Comparison of ENCODE assay signal across 10 cellular contexts in the genomic region with DNA sequence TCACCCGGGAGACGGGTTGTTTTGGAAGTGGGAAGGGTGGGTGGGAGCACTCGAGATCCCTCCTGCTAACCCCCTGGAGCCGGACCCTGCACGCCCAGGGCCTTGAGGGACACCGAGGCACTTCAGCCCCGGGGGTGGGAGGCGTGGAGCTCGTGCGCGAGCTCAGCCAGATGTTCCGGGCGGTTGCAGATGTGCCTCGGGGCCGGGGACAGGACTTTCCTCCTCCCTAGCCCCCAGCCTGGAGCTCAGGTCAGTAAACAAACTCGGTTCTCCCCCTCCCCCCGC. TPM values are rescaled to one million over a fixed set of nuclear protein-coding genes. Genes with fewer than 3 reads are reported as not detected.
DNase-seq lines count a peak whose midpoint lies in the region; ATAC-seq lines count a peak whose summit lies in the region.
"Had no signal": no experiment of that assay in that cellular context is flagged by ENCODE, and none has a peak within 500 bp of the region (broad histone marks: within the 10 kb centered on the region; RNA-seq: fewer than 3 reads in every experiment).

No MANE protein-coding gene starts in this region.

- no peaks in the 10 kb centered on the region for H3K9me3 Mint-ChIP-seq in activated T-cell treated with anti-CD3 and anti-CD28 coated beads, Interleukin-2, amount 50 U/mL, for 72 hours
- no peaks in the 10 kb centered on the region for H3K9me3 Mint-ChIP-seq in immature natural killer cell
- H3K9me3 Mint-ChIP-seq in stimulated activated naive B cell treated with anti-CD40 and anti-IgM and Interleukin-4, amounts not matched to agents 10 μg/mL and 1 μg/mL and 100 μg/mL, for 72 hours, result no peaks in the 10 kb centered on the region

- H3K27ac Mint-ChIP-seq in activated T-cell treated with anti-CD3 and anti-CD28 coated beads, Interleukin-2, amount 50 U/mL, for 72 hours, result no peak overlapping the region
- no peak overlapping the region for H3K27ac Mint-ChIP-seq in immature natural killer cell
- H3K27ac Mint-ChIP-seq in stimulated activated naive B cell treated with anti-CD40 and anti-IgM and Interleukin-4, amounts not matched to agents 10 μg/mL and 1 μg/mL and 100 μg/mL, for 72 hours, result no peak overlapping the region

- H3K4me1 Mint-ChIP-seq in activated T-cell treated with anti-CD3 and anti-CD28 coated beads, Interleukin-2, amount 50 U/mL, for 72 hours (ENCODE audit: low read depth), result peaks cover 16% of the 10 kb centered on the region
- H3K4me1 Mint-ChIP-seq in immature natural killer cell, result peaks cover 21% of the 10 kb centered on the region in 2 donors
- peaks cover 16 to 46% of the 10 kb centered on the region in 2 donors for H3K4me1 Mint-ChIP-seq in stimulated activated naive B cell treated with anti-CD40 and anti-IgM and Interleukin-4, amounts not matched to agents 10 μg/mL and 1 μg/mL and 100 μg/mL, for 72 hours

- peak; percentile 21 for DNase-seq in NCI-H2227 (lab: John Stamatoyannopoulos, UW; ENCODE audit: unreplicated experiment)
- DNase-seq in NCI-H2227 treated with DMSO at 0.1 percent for 48 hours (lab: John Stamatoyannopoulos, UW), result no peak
- no peak for DNase-seq in activated T-cell treated with anti-CD3 and anti-CD28 coated beads, Interleukin-2, amount 50 U/mL, for 72 hours
- no peak for DNase-seq in immature natural killer cell
- DNase-seq in stimulated activated naive B cell treated with anti-CD40 and anti-IgM and Interleukin-4, amounts not matched to agents 10 μg/mL and 1 μg/mL and 100 μg/mL, for 72 hours, result no peak
- DNase-seq in stimulated activated CD8-positive, alpha-beta memory T cell treated with anti-CD3 and anti-CD28 coated beads, Interleukin-4, amount 100 ng/mL, for 48 hours, result no peak
- DNase-seq in cerebellum (ENCODE audit: low spot score), result no peak
- no peak for DNase-seq in A172 (ENCODE audit: low spot score)

- H3K4me3 Mint-ChIP-seq in activated T-cell treated with anti-CD3 and anti-CD28 coated beads, Interleukin-2, amount 50 U/mL, for 72 hours, result peak overlapping the region; percentile 53 to 86
- H3K4me3 Mint-ChIP-seq in immature natural killer cell, result peak overlapping the region; percentile 12 to 54 (median 40)
- peak overlapping the region; percentile 76 to 88 for H3K4me3 Mint-ChIP-seq in stimulated activated naive B cell treated with anti-CD40 and anti-IgM and Interleukin-4, amounts not matched to agents 10 μg/mL and 1 μg/mL and 100 μg/mL, for 72 hours

- H3K27me3 Mint-ChIP-seq in activated T-cell treated with anti-CD3 and anti-CD28 coated beads, Interleukin-2, amount 50 U/mL, for 72 hours (ENCODE audit: low read depth), result peaks cover 57% of the 10 kb centered on the region
- H3K27me3 Mint-ChIP-seq in immature natural killer cell (ENCODE audit: low read depth in 3 of 3), result peaks cover 12 to 19% (median 18%) of the 10 kb centered on the region in 3 donors
- H3K27me3 Mint-ChIP-seq in stimulated activated naive B cell treated with anti-CD40 and anti-IgM and Interleukin-4, amounts not matched to agents 10 μg/mL and 1 μg/mL and 100 μg/mL, for 72 hours, result peaks cover 49 to 72% of the 10 kb centered on the region in 2 donors

- no peak for ATAC-seq in activated T-cell treated with anti-CD3 and anti-CD28 coated beads, Interleukin-2, amount 50 U/mL, for 72 hours (replicated peaks in 1 of 2)
- ATAC-seq in stimulated activated naive B cell treated with anti-CD40 and anti-IgM and Interleukin-4, amounts not matched to agents 10 μg/mL and 1 μg/mL and 100 μg/mL, for 72 hours (replicated peaks), result no peak

- H3K36me3 Mint-ChIP-seq in activated T-cell treated with anti-CD3 and anti-CD28 coated beads, Interleukin-2, amount 50 U/mL, for 72 hours (ENCODE audit: insufficient read depth in 2 of 2), result no peaks in the 10 kb centered on the region
- H3K36me3 Mint-ChIP-seq in immature natural killer cell, result no peaks in the 10 kb centered on the region
- H3K36me3 Mint-ChIP-seq in stimulated activated naive B cell treated with anti-CD40 and anti-IgM and Interleukin-4, amounts not matched to agents 10 μg/mL and 1 μg/mL and 100 μg/mL, for 72 hours, result peaks cover 0 to 1% of the 10 kb centered on the region in 2 donors

RNA-seq across cellular contexts. Expression of gene WNT11, which starts 3.3 kb away (rescaled TPM):
- total RNA-seq in activated T-cell treated with anti-CD3 and anti-CD28 coated beads, Interleukin-2, amount 50 U/mL, for 72 hours, result under 1 TPM; 0.12 to 0.16 TPM
- polyA plus RNA-seq in immature natural killer cell, result 1 to 10 TPM in 2 of 3 donors, under 1 TPM in 1; 0.78 to 2.4 (median 1.4) TPM
- 11.0 TPM for total RNA-seq in cerebellum
- total RNA-seq in A172 (2014; rRNA removed; shearing (Covaris generic)), result 0.98 and 2.6 TPM in 2 replicates
- total RNA-seq: H4 had no signal
- polyA plus RNA-seq: AG04450 had no signal
